4 cellular contexts compared by ENCODE assay signal in the genomic region with DNA sequence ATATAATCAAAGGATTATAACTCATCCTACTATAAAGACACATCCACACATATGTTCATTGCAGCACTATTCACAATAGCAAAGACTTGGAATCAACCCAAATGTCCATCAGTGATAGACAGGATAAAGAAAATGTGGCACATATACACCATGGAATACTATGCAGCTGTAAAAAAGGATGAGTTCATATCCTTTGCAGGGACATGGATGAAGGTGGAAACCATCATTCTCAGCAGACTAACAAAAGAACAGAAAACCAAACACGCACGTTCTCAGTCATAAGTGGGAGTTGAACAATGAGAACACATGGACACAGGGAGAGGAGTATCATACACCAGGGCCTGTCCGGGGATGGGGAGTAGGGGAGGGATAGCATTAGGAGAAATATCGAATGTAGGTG.
DNase-seq lines count a peak whose midpoint lies in the region; ATAC-seq, FAIRE-seq and TF ChIP-seq lines count a peak whose summit lies in the region.
"Not testable (repeated sequence)": the region's sequence is repeated elsewhere in the genome, so short reads cannot be mapped to it uniquely, and the experiment has no call there.

No MANE protein-coding gene starts in this region.

- DNase-seq in K562 (ENCODE audit: extremely low read depth in 1 of 4, low spot score in 3 of 4); neural crest cell (ENCODE audit: low read depth, low spot score); progenitor cell of endocrine pancreas (ENCODE audit: low spot score, unreplicated experiment): not testable (repeated sequence)

- not testable (repeated sequence) for H3K27me3 Mint-ChIP-seq in neural crest cell (ENCODE audit: low read depth); progenitor cell of endocrine pancreas

- peak overlapping the region; percentile 29 for H3K27ac Mint-ChIP-seq in neural crest cell (ENCODE audit: unreplicated experiment)
- peak overlapping the region; percentile 52 for H3K27ac Mint-ChIP-seq in progenitor cell of endocrine pancreas

- H3K9ac ChIP-seq in K562 (ENCODE audit: insufficient read depth in 1 of 2, low read depth in 2 of 2, low read length in 2 of 2), result not testable (repeated sequence)

- not testable (repeated sequence) for TF ChIP-seq RAD21 in K562 (CRISPR knock-in tag; conservative IDR thresholded peaks at IDR 0.05 in 1 of 2, IDR thresholded peaks at IDR 0.05 in 1 of 2)

- not testable (repeated sequence) for H3K4me1 Mint-ChIP-seq in neural crest cell; progenitor cell of endocrine pancreas (ENCODE audit: low read depth)

- not testable (repeated sequence) for H3K79me2 ChIP-seq in K562 (ENCODE audit: control insufficient read depth, insufficient read depth, low read length)

- H3K27ac ChIP-seq in HEK293 (ENCODE audit: extremely low read depth, low read depth, low read length); K562 (ENCODE audit: extremely low read depth, low read depth, low read length): not testable (repeated sequence)

- H3K4me2 ChIP-seq in K562 (ENCODE audit: insufficient read depth, low read length), result not testable (repeated sequence)

- intact Hi-C loops in K562 (cut with micrococcal nuclease), result not testable (repeated sequence)

- not testable (repeated sequence) for ATAC-seq in K562

- not testable (repeated sequence) for H3K9me3 Mint-ChIP-seq in neural crest cell; progenitor cell of endocrine pancreas (ENCODE audit: low read depth)

- not testable (repeated sequence) for H3K36me3 ChIP-seq in HEK293 (ENCODE audit: control insufficient read depth in 2 of 2, insufficient read depth in 1 of 2, low read length in 2 of 2); K562 (ENCODE audit: control insufficient read depth, insufficient read depth, low read length)

- WGBS in K562 (ENCODE audit: insufficient coverage, low coverage, missing lambda C conversion rate), result 4% methylated on average over 4 of the region's 4 CpGs

- BruUV-seq in K562 (replicated peaks; lab: Mats Ljungman, UMichigan), result not testable (repeated sequence)

- FAIRE-seq in K562 (lab: Jason Lieb, UNC), result not testable (repeated sequence)

- in situ Hi-C loops in K562 (cut with MboI), result not testable (repeated sequence)

- H3K36me3 Mint-ChIP-seq in neural crest cell (ENCODE audit: low read depth); progenitor cell of endocrine pancreas (ENCODE audit: insufficient read depth): not testable (repeated sequence)

- POLR2A ChIA-PET in HEK293 (lab: Yijun Ruan, JAX); K562 (lab: Yijun Ruan, JAX): not testable (repeated sequence)

- not testable (repeated sequence) for H3K4me3 ChIP-seq in HEK293 (ENCODE audit: low read depth, low read length); K562

- H2AFZ ChIP-seq in K562 (ENCODE audit: low read depth, low read length), result not testable (repeated sequence)

- CTCF ChIA-PET in HEK293 (lab: Yijun Ruan, JAX); K562 (lab: Yijun Ruan, JAX; ENCODE audit: low intra/inter-chr PET ratio): not testable (repeated sequence)

- TF ChIP-seq EP300 in K562 (IDR thresholded peaks at IDR 0.05; ENCODE audit: low read length), result not testable (repeated sequence)

- not testable (repeated sequence) for H3K4me3 Mint-ChIP-seq in neural crest cell; progenitor cell of endocrine pancreas (ENCODE audit: low read depth)

- not testable (repeated sequence) for H3K9me1 ChIP-seq in K562 (ENCODE audit: control insufficient read depth, insufficient read depth, low read length)

- not testable (repeated sequence) for TF ChIP-seq POLR2A in K562 (conservative IDR thresholded peaks at IDR 0.05)

- not testable (repeated sequence) for H3K27me3 ChIP-seq in K562 (ENCODE audit: control insufficient read depth in 2 of 2, insufficient read depth in 2 of 2, low read length in 2 of 2)

- H3K4me1 ChIP-seq in HEK293 (ENCODE audit: control insufficient read depth, insufficient read depth, low read length); K562 (replicated peaks in 1 of 2; ENCODE audit: control insufficient read depth in 2 of 2, insufficient read depth in 2 of 2, low read length in 2 of 2): not testable (repeated sequence)

- H3K9me3 ChIP-seq in HEK293 (ENCODE audit: control insufficient read depth, insufficient read depth, low read depth, low read length); K562 (replicated peaks; ENCODE audit: control insufficient read depth, insufficient read depth, low read depth, low read length): not testable (repeated sequence)

- H4K20me1 ChIP-seq in K562 (replicated peaks; ENCODE audit: control insufficient read depth, insufficient read depth, low read length), result not testable (repeated sequence)

- not testable (repeated sequence) for TF ChIP-seq CTCF in HEK293 (tag by site-specific recombination; IDR thresholded peaks at IDR 0.05); K562 (IDR thresholded peaks at IDR 0.05 in 2 of 3, conservative IDR thresholded peaks at IDR 0.05 in 1 of 3; ENCODE audit: insufficient read depth in 2 of 3, low read depth in 1 of 3, low read length in 3 of 3); neural crest cell (conservative IDR thresholded peaks at IDR 0.05); progenitor cell of endocrine pancreas (IDR thresholded peaks at IDR 0.05; ENCODE audit: unreplicated experiment)

TF ChIP-seq in HEK293, 187 proteins besides CTCF, POLR2A, EP300 and RAD21:
- TF ChIP-seq ZNF146 (tag by site-specific recombination; IDR thresholded peaks at IDR 0.05), result 0 out of 2 replicates have a peak, but pooled peaks have one; percentile 62
- peak; percentile 61 for TF ChIP-seq ZNF280D (tag by site-specific recombination; IDR thresholded peaks at IDR 0.05)

TF ChIP-seq in K562, 482 proteins besides CTCF, POLR2A, EP300 and RAD21:
- peak; percentile 46 for TF ChIP-seq ZNF146 (CRISPR knock-in tag; IDR thresholded peaks at IDR 0.05; ENCODE audit: unreplicated experiment)
TF ChIP-seq in K562: peak in this region for 1; not testable (repeated sequence) for 481.
